ENCODE assay signal across 8 cellular contexts in the genomic region with DNA sequence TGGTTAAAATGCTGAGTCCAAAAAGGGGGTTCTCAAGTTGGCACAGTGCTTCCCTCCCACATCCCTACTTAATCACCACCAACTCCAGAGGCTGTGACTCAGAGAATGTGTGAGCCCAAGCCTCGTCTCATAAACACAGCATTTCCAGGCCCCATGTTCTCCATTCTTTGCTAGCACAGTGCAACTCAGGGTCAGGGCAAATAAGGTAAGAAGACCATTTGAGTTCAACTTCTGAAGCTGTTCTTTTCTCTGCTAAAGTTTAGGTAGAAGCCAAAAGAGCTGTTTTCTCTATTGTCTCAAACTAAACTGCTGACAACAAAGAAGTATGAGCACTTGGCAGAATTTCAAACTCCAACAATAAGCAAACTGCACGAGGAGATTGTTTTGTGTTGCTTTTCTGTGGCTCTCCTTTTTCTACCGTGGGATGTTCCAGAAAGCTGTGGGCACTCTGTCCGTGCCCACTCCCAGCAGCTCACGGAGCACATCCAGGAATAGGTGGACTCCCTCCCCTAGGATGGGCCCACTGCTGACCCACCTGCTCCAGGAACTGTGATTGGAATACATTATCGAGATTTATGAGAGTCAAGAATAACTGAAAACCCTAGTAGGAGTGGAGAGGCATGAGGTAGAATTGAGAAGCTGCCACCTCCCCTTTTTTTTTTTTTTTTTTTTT.
DNase-seq lines count a peak whose midpoint lies in the region; ATAC-seq, FAIRE-seq and TF ChIP-seq lines count a peak whose summit lies in the region.

No MANE protein-coding gene starts in this region.

- FAIRE-seq in pancreas (lab: Jason Lieb, UNC), result no peak

- peak; percentile 52 for DNase-seq in AG09309 (ENCODE audit: low read depth)
- peak; percentile 48 for DNase-seq in PC-3
- DNase-seq in fibroblast of pulmonary artery (ENCODE audit: low read depth), result peak; percentile 95
- no peak for DNase-seq in pancreas
- no peak for DNase-seq in OCI-M1 (lab: John Stamatoyannopoulos, UW)
- no peak for DNase-seq in islet precursor cell
- DNase-seq in DMS53 (lab: John Stamatoyannopoulos, UW), result no peak

- no peak overlapping the region for H3K9ac ChIP-seq in PC-3 (ENCODE audit: low read length)

- ATAC-seq in PC-3 (no peak; the same call in 1 of the 2 replicates), pancreas (peak in 3 of 4 donors; percentile 56 to 58 (median 57)), GM21360 (IDR thresholded peaks at IDR 0.05; ENCODE audit: unreplicated experiment) (no peak)

- intact Hi-C loops in PC-3 (cut with micrococcal nuclease) (loop anchor here (5.0 kb wide), 1 partner anchor 413 kb away; no protein-coding TSS in a partner anchor), pancreas (cut with DNase I) (no loop called here)

- TF ChIP-seq CTCF in AG09309 (IDR thresholded peaks at IDR 0.05; ENCODE audit: control insufficient read depth, insufficient read depth, low read depth, low read length, missing control alignments) (no peak), PC-3 (conservative IDR thresholded peaks at IDR 0.05; ENCODE audit: low read depth, low read length) (no peak), fibroblast of pulmonary artery (IDR thresholded peaks at IDR 0.05; ENCODE audit: low read length, missing control alignments) (no peak), pancreas (IDR thresholded peaks at IDR 0.05) (no peak)

- H3K4me1 ChIP-seq in PC-3 (ENCODE audit: insufficient read depth, low read length) (peaks cover 22% of the 10 kb centered on the region), pancreas (peaks cover 0 to 13% (median 6%) of the 10 kb centered on the region in 3 donors)

- no peaks in the 10 kb centered on the region for H3K9me3 ChIP-seq in PC-3 (ENCODE audit: low read length)
- H3K9me3 ChIP-seq in pancreas, result no peaks in the 10 kb centered on the region

- H3K79me2 ChIP-seq in PC-3 (ENCODE audit: low read length), result no peaks in the 10 kb centered on the region

- CTCF ChIA-PET in PC-3 (lab: Charles Lee), result no interaction called here

- H3K4me3 ChIP-seq in AG09309 (ENCODE audit: control insufficient read depth, low read depth, low read length) (no peak overlapping the region), PC-3 (ENCODE audit: low read length) (no peak overlapping the region), fibroblast of pulmonary artery (replicated peaks; ENCODE audit: low read depth, low read length) (no peak overlapping the region), pancreas (no peak overlapping the region)

- H3K27ac ChIP-seq in PC-3 (ENCODE audit: low read length), result no peak overlapping the region
- H3K27ac ChIP-seq in pancreas, result no peak overlapping the region

- WGBS in pancreas, 2 donors, result 59% methylated on average over 6 of the region's 6 CpGs

- no peak overlapping the region for H3K4me2 ChIP-seq in PC-3 (ENCODE audit: low read length)

- POLR2A ChIA-PET in PC-3 (lab: Charles Lee; ENCODE audit: unreplicated experiment), result no interaction called here

- H3K9me2 ChIP-seq in PC-3 (replicated peaks; ENCODE audit: low read length), result no peaks in the 10 kb centered on the region

- H3K27me3 ChIP-seq in PC-3 (ENCODE audit: low read length), result no peaks in the 10 kb centered on the region
- no peaks in the 10 kb centered on the region for H3K27me3 ChIP-seq in pancreas

- BruUV-seq in PC-3 (replicated peaks; lab: Mats Ljungman, UMichigan), result no TSS peak

- H3K36me3 ChIP-seq in PC-3 (ENCODE audit: low read depth, low read length) (no peaks in the 10 kb centered on the region), pancreas (no peaks in the 10 kb centered on the region)

- H4K20me1 ChIP-seq in PC-3 (ENCODE audit: low read length), result no peaks in the 10 kb centered on the region

- H2AFZ ChIP-seq in PC-3 (ENCODE audit: low read length), result peak overlapping the region; percentile 61

- no peaks in the 10 kb centered on the region for H3F3A ChIP-seq in PC-3 (ENCODE audit: low read length, unreplicated experiment)

Comparison
In these comparisons a context has a peak if more than half of its experiments do, and no peak if none do; other contexts are left out.
1. DNase-seq: peak in AG09309 (single experiment), PC-3 (single experiment) and fibroblast of pulmonary artery (single experiment); none in pancreas (0 of 6), OCI-M1 (single experiment), islet precursor cell (single experiment) and DMS53 (single experiment).
2. ATAC-seq: peak in pancreas (3 of 4); none in PC-3 (single experiment) and GM21360 (single experiment).